ENCODE assay signal across 8 cellular contexts in genomic region chr1:26169669-26170471, GRCh38. TPM values are rescaled to one million over a fixed set of nuclear protein-coding genes. Genes with fewer than 3 reads are reported as not detected.
A peak's percentile ranks its signal among the peaks of the same experiment; 100 is the strongest.
DNase-seq lines count a peak whose midpoint lies in the region; ATAC-seq, FAIRE-seq and TF ChIP-seq lines count a peak whose summit lies in the region.

ZNF593 (plus strand) TSS chr1:26169908; CDS start chr1:26169984, 76 bp downstream.

- peak within 1 kb of the TSS; percentile 57 for H2AFZ ChIP-seq in HepG2 (ENCODE audit: low read length)

- peak within 1 kb of the TSS; percentile 89 to 100 (median 98) for H3K4me2 ChIP-seq in BLaER1 treated with 17β-estradiol and CSF1 and Interleukin-3, amounts not matched to agents 10 nM and 100 nM
- H3K4me2 ChIP-seq in HepG2 (ENCODE audit: low read depth, low read length), result peak within 1 kb of the TSS; percentile 94

- peaks cover 0 to 24% (median 15%) of the 10 kb centered on the region in 11 experiments; a peak in 17 of 22 replicates for H3K36me3 ChIP-seq in BLaER1 treated with 17β-estradiol and CSF1 and Interleukin-3, amounts not matched to agents 10 nM and 100 nM
- H3K36me3 ChIP-seq in HepG2 (replicated peaks in 1 of 2; ENCODE audit: control insufficient read depth in 1 of 2, insufficient read depth in 2 of 2, low read length in 2 of 2), result no peaks in the 10 kb centered on the region

- H3K9me3 Mint-ChIP-seq in dendritic cell treated with granulocyte-macrophage colony-stimulating factor and Interleukin-4, amounts not matched to agents 40 ng/mL and 50 ng/mL, for 4 days, result no peaks in the 10 kb centered on the region

- peak; percentile 85 for TF ChIP-seq POLR2A in GM19099 (IDR thresholded peaks at IDR 0.05; ENCODE audit: extremely low read depth, insufficient read length, low read depth)
- TF ChIP-seq POLR2A in HepG2 (IDR thresholded peaks at IDR 0.05; ENCODE audit: insufficient read depth in 1 of 2, low read depth in 2 of 2, low read length in 2 of 2), result peak in 1 of 2 experiments; percentile 80; a peak in 2 of 4 replicates

- ATAC-seq in HG03439 (IDR thresholded peaks at IDR 0.05; ENCODE audit: unreplicated experiment), result peak; percentile 84
- peak; percentile 93 for ATAC-seq in HepG2

- H3K4me3 ChIP-seq in BLaER1 treated with 17β-estradiol and CSF1 and Interleukin-3, amounts not matched to agents 10 nM and 100 nM, result peak within 1 kb of the TSS; percentile 72 to 99 (median 88)
- H3K4me3 ChIP-seq in HepG2 (replicated peaks in 1 of 3; ENCODE audit: insufficient read depth in 1 of 3, low read depth in 2 of 3, low read length in 3 of 3), result peak within 1 kb of the TSS; percentile 83 to 91 (median 90)

- TF ChIP-seq CTCF in HepG2 (CRISPR knock-in tag; IDR thresholded peaks at IDR 0.05), result peak; percentile 98

- no peaks in the 10 kb centered on the region for H3K9me3 ChIP-seq in BLaER1 treated with 17β-estradiol and CSF1 and Interleukin-3, amounts not matched to agents 10 nM and 100 nM (replicated peaks in 1 of 11)
- no peaks in the 10 kb centered on the region for H3K9me3 ChIP-seq in HepG2 (ENCODE audit: low read length)

- peaks cover 13% of the 10 kb centered on the region for H3K36me3 Mint-ChIP-seq in dendritic cell treated with granulocyte-macrophage colony-stimulating factor and Interleukin-4, amounts not matched to agents 40 ng/mL and 50 ng/mL, for 4 days (ENCODE audit: low read depth)

- POLR2A ChIA-PET in HepG2 (lab: Yijun Ruan, JAX), result interaction anchor here (0.6 to 1.6 kb wide), 12 partner anchors 9 to 350 kb away, joined by 3 to 31 read pairs (median 4); partner anchors contain the start of genes CEP85, DHDDS, MTFR1L and PDIK1L

- H3K4me1 Mint-ChIP-seq in dendritic cell treated with granulocyte-macrophage colony-stimulating factor and Interleukin-4, amounts not matched to agents 40 ng/mL and 50 ng/mL, for 4 days (ENCODE audit: low read depth), result peaks cover 25% of the 10 kb centered on the region

- no peaks in the 10 kb centered on the region for H3K27me3 ChIP-seq in BLaER1 treated with 17β-estradiol and CSF1 and Interleukin-3, amounts not matched to agents 10 nM and 100 nM
- H3K27me3 ChIP-seq in HepG2 (ENCODE audit: control insufficient read depth in 1 of 2, insufficient read depth in 2 of 2, low read length in 2 of 2), result peaks cover 0 to 9% of the 10 kb centered on the region in 2 experiments; a peak in 4 of 5 replicates

- CTCF ChIA-PET in HepG2 (lab: Yijun Ruan, JAX; ENCODE audit: low intra/inter-chr PET ratio, low total read pairs), result interaction anchor here (2.3 kb wide), 1 partner anchor 64 kb away, joined by 11 read pairs; the partner anchor contains the start of gene CEP85

- DNase-seq in NCI-H526 (lab: John Stamatoyannopoulos, UW), result peak; percentile 29 to 94
- peak; percentile 78 to 84 for DNase-seq in activated CD4-positive, alpha-beta T cell treated with anti-CD3 and anti-CD28 coated beads, Interleukin-2, amount 50 U/mL, for 24 hours (ENCODE audit: low read depth in 1 of 2, low spot score in 1 of 2)
- peak; percentile 80 for DNase-seq in HepG2 (ENCODE audit: low spot score)
- DNase-seq in stimulated activated CD4-positive, alpha-beta T cell treated with anti-CD3 and anti-CD28 coated beads, Interleukin-2, amount 100 ng/mL, for 48 hours, result peak; percentile 88 to 90

- BruUV-seq in HepG2 (replicated peaks; lab: Mats Ljungman, UMichigan), result TSS peak; percentile 91

- peak within 1 kb of the TSS; percentile 93 for H3K4me3 Mint-ChIP-seq in dendritic cell treated with granulocyte-macrophage colony-stimulating factor and Interleukin-4, amounts not matched to agents 40 ng/mL and 50 ng/mL, for 4 days

- peak; percentile 74 for TF ChIP-seq RAD21 in HepG2 (CRISPR knock-in tag; IDR thresholded peaks at IDR 0.05)

- 0% methylated on average over 12 of the region's 76 CpGs for WGBS in HepG2 (ENCODE audit: low lambda C conversion rate)

- H3K27ac Mint-ChIP-seq in dendritic cell treated with granulocyte-macrophage colony-stimulating factor and Interleukin-4, amounts not matched to agents 40 ng/mL and 50 ng/mL, for 4 days, result peak within 1 kb of the TSS; percentile 91

- TF ChIP-seq EP300 in HepG2 (IDR thresholded peaks at IDR 0.05; ENCODE audit: low read depth in 2 of 2, low read length in 2 of 2), result no peak
- no peak for TF ChIP-seq EP300 in HepG2 (CRISPR knock-in tag; IDR thresholded peaks at IDR 0.05; ENCODE audit: borderline replicate concordance)

- peaks cover 0 to 21% (median 4%) of the 10 kb centered on the region in 11 experiments; a peak in 9 of 22 replicates for H4K20me1 ChIP-seq in BLaER1 treated with 17β-estradiol and CSF1 and Interleukin-3, amounts not matched to agents 10 nM and 100 nM
- H4K20me1 ChIP-seq in HepG2 (ENCODE audit: insufficient read depth, low read length), result no peaks in the 10 kb centered on the region

- intact Hi-C loops in dendritic cell treated with granulocyte-macrophage colony-stimulating factor and Interleukin-4, amounts not matched to agents 40 ng/mL and 50 ng/mL, for 4 days (cut with micrococcal nuclease), result loop anchor here (5.0 to 10.0 kb wide), 3 partner anchors 62 to 215 kb away; partner anchors contain the start of gene CEP85
- intact Hi-C loops in HepG2 (cut with micrococcal nuclease; ENCODE audit: unreplicated experiment), result loop anchor here (2.0 kb wide), 1 partner anchor 63 kb away; no protein-coding TSS in a partner anchor

- H3K4me1 ChIP-seq in BLaER1 treated with 17β-estradiol and CSF1 and Interleukin-3, amounts not matched to agents 10 nM and 100 nM, result peaks cover 23 to 40% (median 35%) of the 10 kb centered on the region in 10 experiments
- H3K4me1 ChIP-seq in HepG2 (ENCODE audit: insufficient read depth, low read length), result peaks cover 27% of the 10 kb centered on the region

- peaks cover 17% of the 10 kb centered on the region for H3K27me3 Mint-ChIP-seq in dendritic cell treated with granulocyte-macrophage colony-stimulating factor and Interleukin-4, amounts not matched to agents 40 ng/mL and 50 ng/mL, for 4 days

- in situ Hi-C loops in HepG2 (cut with HindIII; ENCODE audit: extremely low pct_ligation_motif_present, low pct_unique_long_range_greater_than_20kb), result loop anchor here (10.0 kb wide), 1 partner anchor 275 kb away; no protein-coding TSS in a partner anchor

- peaks cover 7% of the 10 kb centered on the region for H3K79me2 ChIP-seq in HepG2 (ENCODE audit: insufficient read depth, low read length)

- peak within 1 kb of the TSS; percentile 83 to 99 (median 91) for H3K9ac ChIP-seq in BLaER1 treated with 17β-estradiol and CSF1 and Interleukin-3, amounts not matched to agents 10 nM and 100 nM
- peak within 1 kb of the TSS; percentile 88 for H3K9ac ChIP-seq in HepG2 (ENCODE audit: insufficient read depth, low read depth, low read length)

- no peak for FAIRE-seq in HepG2 (lab: Jason Lieb, UNC)

- peak within 1 kb of the TSS; percentile 52 to 96 (median 89) for H3K27ac ChIP-seq in BLaER1 treated with 17β-estradiol and CSF1 and Interleukin-3, amounts not matched to agents 10 nM and 100 nM
- H3K27ac ChIP-seq in HepG2 (ENCODE audit: extremely low read length, insufficient read depth, low read length), result peak within 1 kb of the TSS; percentile 60

TF ChIP-seq in HepG2, 621 proteins besides CTCF, POLR2A, EP300 and RAD21 (continues in another document):
- TF ChIP-seq ZNF343 (CRISPR knock-in tag; IDR thresholded peaks at IDR 0.05) (no peak; the same call in 1 of the 2 replicates), ZNF777 (CRISPR knock-in tag; IDR thresholded peaks at IDR 0.05) (peak; percentile 75), ZNF3 (CRISPR knock-in tag; IDR thresholded peaks at IDR 0.05) (peak; percentile 40; the same call in 1 of the 2 replicates), HOXA9 (CRISPR knock-in tag; IDR thresholded peaks at IDR 0.05; ENCODE audit: borderline replicate concordance) (peak; percentile 65; the same call in 1 of the 2 replicates), CCAR2 (optimal IDR thresholded peaks at IDR 0.05; ENCODE audit: low read depth, low read length) (no peak), DR1 (CRISPR knock-in tag; IDR thresholded peaks at IDR 0.05) (peak; percentile 71)
- TF ChIP-seq, protein P1, sequence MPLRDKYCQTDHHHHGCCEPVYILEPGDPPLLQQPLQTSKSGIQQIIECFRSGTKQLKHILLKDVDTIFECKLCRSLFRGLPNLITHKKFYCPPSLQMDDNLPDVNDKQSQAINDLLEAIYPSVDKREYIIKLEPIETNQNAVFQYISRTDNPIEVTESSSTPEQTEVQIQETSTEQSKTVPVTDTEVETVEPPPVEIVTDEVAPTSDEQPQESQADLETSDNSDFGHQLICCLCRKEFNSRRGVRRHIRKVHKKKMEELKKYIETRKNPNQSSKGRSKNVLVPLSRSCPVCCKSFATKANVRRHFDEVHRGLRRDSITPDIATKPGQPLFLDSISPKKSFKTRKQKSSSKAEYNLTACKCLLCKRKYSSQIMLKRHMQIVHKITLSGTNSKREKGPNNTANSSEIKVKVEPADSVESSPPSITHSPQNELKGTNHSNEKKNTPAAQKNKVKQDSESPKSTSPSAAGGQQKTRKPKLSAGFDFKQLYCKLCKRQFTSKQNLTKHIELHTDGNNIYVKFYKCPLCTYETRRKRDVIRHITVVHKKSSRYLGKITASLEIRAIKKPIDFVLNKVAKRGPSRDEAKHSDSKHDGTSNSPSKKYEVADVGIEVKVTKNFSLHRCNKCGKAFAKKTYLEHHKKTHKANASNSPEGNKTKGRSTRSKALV (CRISPR knock-in tag; IDR thresholded peaks at IDR 0.05), result peak; percentile 88

RNA-seq across cellular contexts. Expression of gene ZNF593, which starts in this region (rescaled TPM):
- total RNA-seq in HepG2 (2016; rRNA removed; fragmentation: Illumina TruSeq; extraction: Trizol), result 55.8 and 59.3 TPM in 2 replicates
- 52.2 and 57.2 TPM in 2 replicates for total RNA-seq in HepG2 (2016; cell fraction: cytosol; rRNA removed; fragmentation: Illumina TruSeq; extraction: Trizol; ENCODE audit: low read depth)
- 56.8 and 58.5 TPM in 2 replicates for total RNA-seq in HepG2 (2016; cell fraction: insoluble cytoplasmic fraction; rRNA removed; fragmentation: Illumina TruSeq; extraction: Trizol)
- 56.1 and 57.7 TPM in 2 replicates for total RNA-seq in HepG2 (2016; cell fraction: membrane; rRNA removed; fragmentation: Illumina TruSeq; extraction: Trizol)
- 17.8 and 21.4 TPM in 2 replicates for total RNA-seq in HepG2 (2016; cell fraction: nucleus; rRNA removed; fragmentation: Illumina TruSeq; extraction: Trizol)
- 37.3 and 43.0 TPM in 2 replicates for polyA plus RNA-seq in HepG2 (2011; rRNA removed)
- polyA plus RNA-seq in HepG2 (2011; cell fraction: cytosol; rRNA removed), result 48.9 and 77.5 TPM in 2 replicates
- 42.4 and 44.7 TPM in 2 replicates for polyA plus RNA-seq in HepG2 (2011; cell fraction: nucleus; rRNA removed)
- polyA plus RNA-seq in HepG2 (2012), result 23.3 and 41.2 TPM in 2 replicates
- polyA plus RNA-seq in HepG2 (2016; cell fraction: cytosol; fragmentation: Illumina TruSeq; extraction: Trizol; ENCODE audit: low read depth), result 60.3 and 61.5 TPM in 2 replicates
- polyA plus RNA-seq in HepG2 (2016; cell fraction: insoluble cytoplasmic fraction; fragmentation: Illumina TruSeq; extraction: Trizol; ENCODE audit: low read depth), result 63.8 and 68.9 TPM in 2 replicates
- polyA plus RNA-seq in HepG2 (2016; cell fraction: membrane; fragmentation: Illumina TruSeq; extraction: Trizol; ENCODE audit: low read depth), result 57.3 and 58.6 TPM in 2 replicates
- polyA plus RNA-seq in HepG2 (2016; cell fraction: nucleus; fragmentation: Illumina TruSeq; extraction: Trizol; ENCODE audit: insufficient read depth, low read depth), result 41.8 and 47.8 TPM in 2 replicates
- 17.7 and 18.6 TPM in 2 replicates for polyA minus RNA-seq in HepG2 (2011; rRNA and poly(A)+ RNA removed; ENCODE audit: low replicate concordance)
- 12.2 and 17.8 TPM in 2 replicates for polyA minus RNA-seq in HepG2 (2011; cell fraction: cytosol; rRNA and poly(A)+ RNA removed)
- 8.8 and 10.2 TPM in 2 replicates for polyA minus RNA-seq in HepG2 (2011; cell fraction: nucleus; rRNA and poly(A)+ RNA removed)

Comparison
In these comparisons a context has a peak if more than half of its experiments do, and no peak if none do; other contexts are left out.
1. Peak in every context shown above with its lines: DNase-seq, ATAC-seq, H3K4me3 ChIP-seq and H3K27ac ChIP-seq.